Comparison of ENCODE assay signal across 9 cellular contexts in the genomic region with DNA sequence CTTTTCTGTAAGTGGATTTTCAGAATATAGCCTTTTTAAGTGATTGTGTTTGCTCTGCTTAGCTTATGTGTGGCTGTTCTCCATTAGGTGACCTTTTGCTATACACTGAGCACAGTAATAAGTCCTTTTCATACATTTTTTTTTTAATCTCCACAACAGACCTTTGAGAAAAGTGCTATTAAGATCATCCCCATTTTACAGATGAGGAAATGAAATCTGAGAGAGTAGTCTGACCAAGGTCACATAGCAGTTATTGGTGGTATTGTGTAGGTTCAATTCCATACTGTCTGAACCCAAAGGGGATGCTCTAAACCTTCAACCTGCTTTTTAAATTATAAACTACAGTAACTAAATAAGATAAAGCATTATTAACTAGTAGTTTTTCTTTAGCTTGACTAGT. TPM values are rescaled to one million over a fixed set of nuclear protein-coding genes. Genes with fewer than 3 reads are reported as not detected.
DNase-seq lines count a peak whose midpoint lies in the region; ATAC-seq and TF ChIP-seq lines count a peak whose summit lies in the region.
"Had no signal": no experiment of that assay in that cellular context is flagged by ENCODE, and none has a peak within 500 bp of the region (broad histone marks: within the 10 kb centered on the region; RNA-seq: fewer than 3 reads in every experiment).

No MANE protein-coding gene starts in this region.

- H3K36me3 ChIP-seq in BJ (ENCODE audit: control insufficient read depth, insufficient read depth, low read length) (peaks cover 2% of the 10 kb centered on the region; the same call in 1 of the 2 replicates), Karpas-422 (ENCODE audit: insufficient read depth, low read length) (peaks cover 38% of the 10 kb centered on the region), colonic mucosa (no peaks in the 10 kb centered on the region)

- H3K4me3 Mint-ChIP-seq in natural killer cell treated with Interleukin-12 subunit alpha and Interleukin-12 subunit beta and Interleukin-15 and Interleukin-18, amount 100 ng/mL, for 72 hours = peak overlapping the region; percentile 95

- peaks cover 14% of the 10 kb centered on the region for H3K36me3 Mint-ChIP-seq in natural killer cell treated with Interleukin-12 subunit alpha and Interleukin-12 subunit beta and Interleukin-15 and Interleukin-18, amount 100 ng/mL, for 72 hours

- H3K4me2 ChIP-seq in Karpas-422 (ENCODE audit: low read depth, low read length, poor library complexity, severe bottlenecking) = peak overlapping the region; percentile 93

- H3K27ac Mint-ChIP-seq in natural killer cell treated with Interleukin-12 subunit alpha and Interleukin-12 subunit beta and Interleukin-15 and Interleukin-18, amount 100 ng/mL, for 72 hours = peak overlapping the region; percentile 92 to 96

- H3K9me3 Mint-ChIP-seq in natural killer cell treated with Interleukin-12 subunit alpha and Interleukin-12 subunit beta and Interleukin-15 and Interleukin-18, amount 100 ng/mL, for 72 hours = no peaks in the 10 kb centered on the region

- POLR2A ChIA-PET in BJ (lab: Charles Lee) = no interaction called here

- peaks cover 54 to 64% of the 10 kb centered on the region in 2 donors for H3K4me1 Mint-ChIP-seq in natural killer cell treated with Interleukin-12 subunit alpha and Interleukin-12 subunit beta and Interleukin-15 and Interleukin-18, amount 100 ng/mL, for 72 hours (ENCODE audit: low read depth in 2 of 2)

- intact Hi-C loops in colonic mucosa (cut with DNase I) = no loop called here

- H3K4me3 ChIP-seq in BJ (ENCODE audit: low read depth, low read length) (peak overlapping the region; percentile 99), Karpas-422 (ENCODE audit: low read length) (peak overlapping the region; percentile 100), colonic mucosa (peak overlapping the region; percentile 89)

- no peak for ATAC-seq in natural killer cell treated with Interleukin-12 subunit alpha and Interleukin-12 subunit beta and Interleukin-15 and Interleukin-18, amount 100 ng/mL, for 72 hours

- H3K27me3 Mint-ChIP-seq in natural killer cell treated with Interleukin-12 subunit alpha and Interleukin-12 subunit beta and Interleukin-15 and Interleukin-18, amount 100 ng/mL, for 72 hours = no peaks in the 10 kb centered on the region

- TF ChIP-seq CTCF in BJ (IDR thresholded peaks at IDR 0.05; ENCODE audit: insufficient read depth, low read depth, low read length) (no peak), colonic mucosa (IDR thresholded peaks at IDR 0.05) (no peak)

- H3K9me3 ChIP-seq in Karpas-422 (ENCODE audit: low read length) (no peaks in the 10 kb centered on the region), colonic mucosa (no peaks in the 10 kb centered on the region)

- peak overlapping the region; percentile 100 for H3K9ac ChIP-seq in Karpas-422 (ENCODE audit: low read length)
- peak overlapping the region in 1 of 2 donors; percentile 98 for H3K9ac ChIP-seq in colonic mucosa (ENCODE audit: low read depth in 2 of 2, low read length in 2 of 2)

- H3K9me2 ChIP-seq in Karpas-422 (replicated peaks; ENCODE audit: insufficient read depth, low read length) = no peaks in the 10 kb centered on the region

- peaks cover 53% of the 10 kb centered on the region for H3K4me1 ChIP-seq in Karpas-422 (ENCODE audit: low read length)
- peaks cover 15% of the 10 kb centered on the region for H3K4me1 ChIP-seq in colonic mucosa

- H3K27me3 ChIP-seq in BJ (ENCODE audit: control insufficient read depth, insufficient read depth, low read length) (no peaks in the 10 kb centered on the region), Karpas-422 (ENCODE audit: low read length) (no peaks in the 10 kb centered on the region), colonic mucosa (no peaks in the 10 kb centered on the region)

- H3K27ac ChIP-seq in Karpas-422 (ENCODE audit: low read length) = peak overlapping the region; percentile 92; the same call in 1 of the 2 replicates
- H3K27ac ChIP-seq in colonic mucosa = no peak overlapping the region

- peaks cover 67% of the 10 kb centered on the region for H3K79me2 ChIP-seq in Karpas-422 (ENCODE audit: low read length)

- peaks cover 61% of the 10 kb centered on the region for H4K20me1 ChIP-seq in Karpas-422 (ENCODE audit: insufficient read depth, low read depth, low read length)

- CTCF ChIA-PET in BJ (lab: Yijun Ruan, JAX) = no interaction called here

- no peak overlapping the region for H2AFZ ChIP-seq in Karpas-422 (ENCODE audit: low read length)

- DNase-seq in BJ (ENCODE audit: low read depth) (no peak), Karpas-422 (no peak), colonic mucosa (no peak), NCI-H2171 (lab: John Stamatoyannopoulos, UW) (no peak), NCI-H345 treated with DMSO at 0.1 percent for 48 hours (lab: John Stamatoyannopoulos, UW; ENCODE audit: unreplicated experiment) (no peak), NCI-H510A treated with DMSO at 0.1 percent for 48 hours (lab: John Stamatoyannopoulos, UW) (no peak), NCI-H2196 treated with DMSO at 0.1 percent for 48 hours (lab: John Stamatoyannopoulos, UW; ENCODE audit: unreplicated experiment) (no peak)
- no peak for DNase-seq in natural killer cell treated with Interleukin-12 subunit alpha and Interleukin-12 subunit beta and Interleukin-15 and Interleukin-18, amount 100 ng/mL, for 72 hours (ENCODE audit: low spot score)
- DNase-seq: activated CD4-positive, CD25-positive, alpha-beta regulatory T cell had no signal

RNA-seq across cellular contexts. Expression of gene PRRC2C, which starts 1.7 kb away (rescaled TPM):
- polyA plus RNA-seq in BJ (2011; rRNA removed) = 27.2 and 39.5 TPM in 2 replicates
- 58.7 and 73.1 TPM in 2 replicates for polyA minus RNA-seq in BJ (2011; rRNA and poly(A)+ RNA removed)
- 69.0 and 111 TPM in 2 replicates for total RNA-seq in Karpas-422 (2014; rRNA removed; shearing (Covaris generic); ENCODE audit: low replicate concordance)
- 100 to 1,000 TPM; 136 to 142 TPM for total RNA-seq in colonic mucosa
- total RNA-seq in natural killer cell treated with Interleukin-12 subunit alpha and Interleukin-12 subunit beta and Interleukin-15 and Interleukin-18, amount 100 ng/mL, for 72 hours = 100 to 1,000 TPM; 331 to 343 TPM
